1 cellular context compared by ENCODE assay signal in genomic region chr20:4120921-4121321, GRCh38.
TF ChIP-seq lines count a peak whose summit lies in the region.

No MANE protein-coding gene starts in this region.

TF ChIP-seq in IMR-90, 13 proteins besides CTCF, POLR2A, EP300 and RAD21 (continued from another document):
- TF ChIP-seq RFX5 (IDR thresholded peaks at IDR 0.05; ENCODE audit: low read depth, low read length) (no peak), BHLHE40 (IDR thresholded peaks at IDR 0.05; ENCODE audit: low read depth, low read length) (no peak), CHD1 (IDR thresholded peaks at IDR 0.05; ENCODE audit: low read depth, low read length) (no peak), USF2 (IDR thresholded peaks at IDR 0.05; ENCODE audit: low read depth, low read length) (no peak), MAFK (IDR thresholded peaks at IDR 0.05; ENCODE audit: low read depth, low read length) (no peak), SMC3 (IDR thresholded peaks at IDR 0.05; ENCODE audit: low read depth, low read length) (no peak), FOS (IDR thresholded peaks at IDR 0.05; ENCODE audit: low read depth, low read length) (no peak), MAZ (IDR thresholded peaks at IDR 0.05; ENCODE audit: borderline replicate concordance, low read depth, low read length) (no peak), MXI1 (IDR thresholded peaks at IDR 0.05; ENCODE audit: borderline replicate concordance, low read depth, low read length) (no peak), ELK1 (IDR thresholded peaks at IDR 0.05; ENCODE audit: borderline replicate concordance, low read depth, low read length) (no peak)
